ENCODE assay signal across 23 cellular contexts in the genomic region with DNA sequence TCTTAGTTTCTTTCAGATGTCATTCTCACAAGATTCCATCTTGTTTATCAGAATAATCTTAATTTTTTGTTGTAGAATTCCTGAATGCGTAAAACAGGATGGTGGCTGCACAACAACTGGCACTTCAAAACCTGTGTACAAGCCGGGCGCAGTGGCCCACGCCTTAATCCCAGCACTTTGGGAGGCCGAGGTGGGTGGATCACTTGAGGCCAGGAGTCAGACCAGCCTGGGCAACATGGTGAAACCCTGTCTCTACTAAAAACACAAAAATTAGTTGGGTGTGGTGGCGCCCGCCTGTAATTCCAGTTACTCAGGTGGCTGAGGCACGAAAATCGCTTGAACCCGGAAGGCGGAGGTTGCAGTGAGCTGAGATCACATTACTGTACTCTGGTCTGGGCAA.
"Had no signal": no experiment of that assay in that cellular context is flagged by ENCODE, and none has a peak within 500 bp of the region (broad histone marks: within the 10 kb centered on the region; RNA-seq: fewer than 3 reads in every experiment).

No MANE protein-coding gene starts in this region.

- H3K4me1 ChIP-seq: colonic mucosa, esophagus muscularis mucosa, esophagus squamous epithelium, foreskin keratinocyte, gastrocnemius medialis, gastroesophageal sphincter, heart left ventricle, heart right ventricle had no signal

- DNase-seq: colonic mucosa; cortex of kidney; dermis blood vessel endothelial cell; dorsolateral prefrontal cortex; effector CD4-positive, alpha-beta T cell; effector CD8-positive, alpha-beta T cell; effector memory CD4-positive, alpha-beta T cell; effector memory CD8-positive, alpha-beta T cell; endodermal cell; erythroblast; esophagus squamous epithelium; foreskin fibroblast; foreskin keratinocyte; foreskin melanocyte; gastrocnemius medialis; glutamatergic neuron; head of caudate nucleus; heart left ventricle; heart right ventricle had no signal

- H3K27ac ChIP-seq: colonic mucosa, coronary artery, dorsolateral prefrontal cortex, epithelial cell of prostate, esophagus muscularis mucosa, esophagus squamous epithelium, foreskin keratinocyte, gastrocnemius medialis, gastroesophageal sphincter, heart left ventricle, heart right ventricle had no signal

- H3K27me3 ChIP-seq: colonic mucosa, dorsolateral prefrontal cortex, esophagus muscularis mucosa, esophagus squamous epithelium, foreskin keratinocyte, gastrocnemius medialis, gastroesophageal sphincter, heart left ventricle, heart right ventricle had no signal

- H3K4me3 ChIP-seq: colonic mucosa, coronary artery, dorsolateral prefrontal cortex, esophagus muscularis mucosa, esophagus squamous epithelium, gastrocnemius medialis, gastroesophageal sphincter, heart left ventricle, heart right ventricle had no signal

- H3K36me3 ChIP-seq: colonic mucosa, esophagus muscularis mucosa, esophagus squamous epithelium, gastrocnemius medialis, gastroesophageal sphincter, heart left ventricle, heart right ventricle had no signal

- H3K9me3 ChIP-seq: colonic mucosa, esophagus muscularis mucosa, esophagus squamous epithelium, gastrocnemius medialis, gastroesophageal sphincter, heart left ventricle, heart right ventricle had no signal
